Comparison of ENCODE assay signal across 13 cellular contexts in the genomic region with DNA sequence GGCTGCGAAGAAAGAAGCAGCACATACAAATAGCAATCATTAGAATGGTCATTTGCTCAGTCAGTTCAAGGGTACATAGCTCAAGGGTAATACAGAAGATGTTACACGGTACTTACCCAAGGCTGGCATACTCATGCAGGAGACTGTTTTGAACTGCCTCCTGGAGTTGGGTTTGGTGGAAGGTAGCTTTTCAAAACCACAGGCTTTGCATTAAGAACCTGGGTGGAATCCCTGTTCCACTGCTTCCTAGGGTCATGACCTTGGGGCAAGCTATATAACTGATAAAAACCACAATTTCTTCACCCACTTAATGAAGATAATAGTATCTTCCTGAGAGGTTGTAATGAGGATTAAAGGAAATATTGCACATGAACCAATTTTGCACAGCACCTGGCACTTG. TPM values are rescaled to one million over a fixed set of nuclear protein-coding genes. Genes with fewer than 3 reads are reported as not detected.
DNase-seq lines count a peak whose midpoint lies in the region; ATAC-seq and TF ChIP-seq lines count a peak whose summit lies in the region.
"Had no signal": no experiment of that assay in that cellular context is flagged by ENCODE, and none has a peak within 500 bp of the region (broad histone marks: within the 10 kb centered on the region; RNA-seq: fewer than 3 reads in every experiment).

No MANE protein-coding gene starts in this region.

- H3F3A ChIP-seq in PC-3 (ENCODE audit: low read length, unreplicated experiment) = no peaks in the 10 kb centered on the region

- peak; percentile 49 for ATAC-seq in GM18498 (IDR thresholded peaks at IDR 0.05; ENCODE audit: unreplicated experiment)
- peak; percentile 44 for ATAC-seq in GM19452 (IDR thresholded peaks at IDR 0.05; ENCODE audit: unreplicated experiment)
- ATAC-seq in HG02970 (IDR thresholded peaks at IDR 0.05; ENCODE audit: low FRiP score, unreplicated experiment) = peak; percentile 47
- ATAC-seq in PC-3 = no peak
- ATAC-seq: CD8-positive, alpha-beta T cell had no signal

- intact Hi-C loops in dendritic cell treated with granulocyte-macrophage colony-stimulating factor and Interleukin-4, amounts not matched to agents 40 ng/mL and 50 ng/mL, for 4 days (cut with micrococcal nuclease) = no loop called here
- intact Hi-C loops in PC-3 (cut with micrococcal nuclease) = no loop called here

- H3K79me2 ChIP-seq in PC-3 (ENCODE audit: low read length) = no peaks in the 10 kb centered on the region

- H3K9me2 ChIP-seq in PC-3 (replicated peaks; ENCODE audit: low read length) = no peaks in the 10 kb centered on the region

- H3K9ac ChIP-seq in PC-3 (ENCODE audit: low read length) = no peak overlapping the region

- peaks cover 52% of the 10 kb centered on the region for H3K4me1 Mint-ChIP-seq in dendritic cell treated with granulocyte-macrophage colony-stimulating factor and Interleukin-4, amounts not matched to agents 40 ng/mL and 50 ng/mL, for 4 days (ENCODE audit: low read depth)
- peaks cover 3% of the 10 kb centered on the region for H3K4me1 Mint-ChIP-seq in T-helper 2 cell treated with Interferon-gamma antibody and Interleukin-4, amounts not matched to agents 5 μg/mL and 100 μg/mL, for 36 hours (ENCODE audit: low read depth)

- no peak overlapping the region for H3K4me3 Mint-ChIP-seq in dendritic cell treated with granulocyte-macrophage colony-stimulating factor and Interleukin-4, amounts not matched to agents 40 ng/mL and 50 ng/mL, for 4 days
- no peak overlapping the region for H3K4me3 Mint-ChIP-seq in T-helper 2 cell treated with Interferon-gamma antibody and Interleukin-4, amounts not matched to agents 5 μg/mL and 100 μg/mL, for 36 hours
- H3K4me3 Mint-ChIP-seq: activated CD4-positive, alpha-beta T cell treated with anti-CD3 and anti-CD28 coated beads, Interleukin-2, amount 10 ng/mL, durations not matched to agents 24 days and 14 days; activated naive CD8-positive, alpha-beta T cell treated with anti-CD3 and anti-CD28 coated beads, Interleukin-2, amount 10 ng/mL, durations not matched to agents 7 days and 5 days; CD8-positive, alpha-beta T cell had no signal

- no TSS peak for BruUV-seq in PC-3 (replicated peaks; lab: Mats Ljungman, UMichigan)

- peaks cover 12% of the 10 kb centered on the region for H3K4me1 ChIP-seq in PC-3 (ENCODE audit: insufficient read depth, low read length)

- CTCF ChIA-PET in PC-3 (lab: Charles Lee) = no interaction called here

- H3K27me3 ChIP-seq in PC-3 (ENCODE audit: low read length) = no peaks in the 10 kb centered on the region

- H3K4me3 ChIP-seq in PC-3 (ENCODE audit: low read length) = no peak overlapping the region

- H2AFZ ChIP-seq in PC-3 (ENCODE audit: low read length) = no peak overlapping the region

- no peak for TF ChIP-seq CTCF in PC-3 (conservative IDR thresholded peaks at IDR 0.05; ENCODE audit: low read depth, low read length)

- no peaks in the 10 kb centered on the region for H3K9me3 ChIP-seq in PC-3 (ENCODE audit: low read length)

- no peaks in the 10 kb centered on the region for H3K36me3 Mint-ChIP-seq in dendritic cell treated with granulocyte-macrophage colony-stimulating factor and Interleukin-4, amounts not matched to agents 40 ng/mL and 50 ng/mL, for 4 days (ENCODE audit: low read depth)
- no peaks in the 10 kb centered on the region for H3K36me3 Mint-ChIP-seq in T-helper 2 cell treated with Interferon-gamma antibody and Interleukin-4, amounts not matched to agents 5 μg/mL and 100 μg/mL, for 36 hours (ENCODE audit: low read depth)
- H3K36me3 Mint-ChIP-seq: activated naive CD8-positive, alpha-beta T cell treated with anti-CD3 and anti-CD28 coated beads, Interleukin-2, amount 10 ng/mL, durations not matched to agents 7 days and 5 days; CD8-positive, alpha-beta T cell had no signal

- no peak overlapping the region for H3K27ac ChIP-seq in PC-3 (ENCODE audit: low read length)

- DNase-seq in PC-3 (no peak), activated gamma-delta T cell treated with Interleukin-2 at 50 U/mL for 16 hours (no peak)
- DNase-seq in T-helper 2 cell treated with Interferon-gamma antibody and Interleukin-4, amounts not matched to agents 5 μg/mL and 100 μg/mL, for 36 hours (ENCODE audit: low spot score) = no peak
- no peak for DNase-seq in stimulated activated CD4-positive, alpha-beta T cell treated with anti-CD3 and anti-CD28 coated beads, Interleukin-4, amount 100 ng/mL, for 24 hours
- DNase-seq: activated CD4-positive, alpha-beta T cell treated with anti-CD3 and anti-CD28 coated beads, Interleukin-2, amount 10 ng/mL, durations not matched to agents 24 days and 14 days; activated naive CD8-positive, alpha-beta T cell treated with anti-CD3 and anti-CD28 coated beads, Interleukin-2, amount 10 ng/mL, durations not matched to agents 7 days and 5 days; CD8-positive, alpha-beta T cell; Kasumi-1; NCI-H345 had no signal

- no peaks in the 10 kb centered on the region for H4K20me1 ChIP-seq in PC-3 (ENCODE audit: low read length)

- H3K27ac Mint-ChIP-seq in dendritic cell treated with granulocyte-macrophage colony-stimulating factor and Interleukin-4, amounts not matched to agents 40 ng/mL and 50 ng/mL, for 4 days = peak overlapping the region; percentile 84
- H3K27ac Mint-ChIP-seq in T-helper 2 cell treated with Interferon-gamma antibody and Interleukin-4, amounts not matched to agents 5 μg/mL and 100 μg/mL, for 36 hours = no peak overlapping the region
- H3K27ac Mint-ChIP-seq: activated CD4-positive, alpha-beta T cell treated with anti-CD3 and anti-CD28 coated beads, Interleukin-2, amount 10 ng/mL, durations not matched to agents 24 days and 14 days; activated naive CD8-positive, alpha-beta T cell treated with anti-CD3 and anti-CD28 coated beads, Interleukin-2, amount 10 ng/mL, durations not matched to agents 7 days and 5 days; CD8-positive, alpha-beta T cell had no signal

- H3K4me2 ChIP-seq in PC-3 (ENCODE audit: low read length) = no peak overlapping the region

- no peaks in the 10 kb centered on the region for H3K9me3 Mint-ChIP-seq in dendritic cell treated with granulocyte-macrophage colony-stimulating factor and Interleukin-4, amounts not matched to agents 40 ng/mL and 50 ng/mL, for 4 days
- H3K9me3 Mint-ChIP-seq in T-helper 2 cell treated with Interferon-gamma antibody and Interleukin-4, amounts not matched to agents 5 μg/mL and 100 μg/mL, for 36 hours = no peaks in the 10 kb centered on the region
- H3K9me3 Mint-ChIP-seq: activated CD4-positive, alpha-beta T cell treated with anti-CD3 and anti-CD28 coated beads, Interleukin-2, amount 10 ng/mL, durations not matched to agents 24 days and 14 days; activated naive CD8-positive, alpha-beta T cell treated with anti-CD3 and anti-CD28 coated beads, Interleukin-2, amount 10 ng/mL, durations not matched to agents 7 days and 5 days; CD8-positive, alpha-beta T cell had no signal

- POLR2A ChIA-PET in PC-3 (lab: Charles Lee; ENCODE audit: unreplicated experiment) = no interaction called here

- no peaks in the 10 kb centered on the region for H3K27me3 Mint-ChIP-seq in dendritic cell treated with granulocyte-macrophage colony-stimulating factor and Interleukin-4, amounts not matched to agents 40 ng/mL and 50 ng/mL, for 4 days
- peaks cover 5% of the 10 kb centered on the region for H3K27me3 Mint-ChIP-seq in T-helper 2 cell treated with Interferon-gamma antibody and Interleukin-4, amounts not matched to agents 5 μg/mL and 100 μg/mL, for 36 hours (ENCODE audit: low read depth)

- no peaks in the 10 kb centered on the region for H3K36me3 ChIP-seq in PC-3 (ENCODE audit: low read depth, low read length)

RNA-seq across cellular contexts. Expression of a gene that starts 36.5 kb away (rescaled TPM):
- 11.2 and 12.7 TPM in 2 replicates for total RNA-seq in PC-3 (2014; rRNA removed)
- total RNA-seq: activated CD4-positive, alpha-beta T cell treated with anti-CD3 and anti-CD28 coated beads, Interleukin-2, amount 10 ng/mL, durations not matched to agents 24 days and 14 days had no signal
